In the genomic region with DNA sequence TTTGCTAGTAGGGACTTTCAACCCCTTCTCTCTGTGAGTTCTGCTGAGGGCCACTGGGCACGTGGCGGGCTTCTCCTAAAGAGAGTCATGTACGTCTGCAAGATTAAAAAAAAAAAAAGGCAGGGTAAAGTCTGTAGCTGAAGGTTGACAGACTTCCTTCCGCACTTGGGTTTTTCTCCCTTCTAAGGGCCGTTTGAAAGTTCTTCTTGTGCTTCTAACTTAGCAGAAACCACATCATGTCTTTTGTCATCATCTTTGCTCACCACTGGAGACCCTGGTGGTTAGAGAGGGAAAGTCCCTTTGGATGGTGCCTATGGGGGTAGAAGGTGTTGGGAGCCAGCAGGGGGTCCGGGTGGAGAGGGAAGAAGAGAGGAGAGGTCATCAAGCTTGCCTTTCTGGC, we compare ENCODE assay signal across 11 cellular contexts. TPM values are rescaled to one million over a fixed set of nuclear protein-coding genes. Genes with fewer than 3 reads are reported as not detected.
A peak's percentile ranks its signal among the peaks of the same experiment; 100 is the strongest.
DNase-seq lines count a peak whose midpoint lies in the region; ATAC-seq, FAIRE-seq and TF ChIP-seq lines count a peak whose summit lies in the region.
"Had no signal": no experiment of that assay in that cellular context is flagged by ENCODE, and none has a peak within 500 bp of the region (broad histone marks: within the 10 kb centered on the region; RNA-seq: fewer than 3 reads in every experiment).

No MANE protein-coding gene starts in this region.

- H3K4me1 ChIP-seq in BLaER1 (peaks cover 62% of the 10 kb centered on the region), right cardiac atrium (ENCODE audit: control insufficient read depth, insufficient read depth, low read length) (no peaks in the 10 kb centered on the region), ovary (ENCODE audit: insufficient read depth) (no peaks in the 10 kb centered on the region)
- H3K4me1 ChIP-seq: HAP-1 had no signal

- no peaks in the 10 kb centered on the region for H4K20me1 ChIP-seq in BLaER1

- H3K27me3 ChIP-seq in BLaER1 (no peaks in the 10 kb centered on the region), right cardiac atrium (ENCODE audit: control insufficient read depth, insufficient read depth) (no peaks in the 10 kb centered on the region), ovary (no peaks in the 10 kb centered on the region)

- H3K4me1 Mint-ChIP-seq in activated naive CD8-positive, alpha-beta T cell treated with anti-CD3 and anti-CD28 coated beads for 36 hours: peaks cover 76% of the 10 kb centered on the region

- H3K36me3 ChIP-seq in BLaER1 (no peaks in the 10 kb centered on the region), ovary (no peaks in the 10 kb centered on the region)
- H3K36me3 ChIP-seq: HAP-1, heart right ventricle had no signal

- peak overlapping the region; percentile 86 for H3K27ac Mint-ChIP-seq in activated naive CD8-positive, alpha-beta T cell treated with anti-CD3 and anti-CD28 coated beads for 36 hours

- intact Hi-C loops in right cardiac atrium (cut with DNase I): no loop called here
- intact Hi-C loops in ovary (cut with DNase I): no loop called here

- DNase-seq in T follicular helper cell (ENCODE audit: low read depth) (peak; percentile 48), right cardiac atrium (no peak), ovary (no peak), urothelium cell line (ENCODE audit: low spot score) (no peak)
- DNase-seq in activated naive CD8-positive, alpha-beta T cell treated with anti-CD3 and anti-CD28 coated beads for 36 hours: peak; percentile 62
- DNase-seq: amygdala, heart right ventricle had no signal

- WGBS in right cardiac atrium: 62% methylated on average over 6 of the region's 6 CpGs
- WGBS in ovary, 3 donors: 75 to 81% (median 75%) methylated on average over 6 of the region's 6 CpGs

- H3K9ac ChIP-seq in BLaER1: no peak overlapping the region

- peak; percentile 50 for ATAC-seq in GM21576 (IDR thresholded peaks at IDR 0.05; ENCODE audit: unreplicated experiment)
- ATAC-seq in right cardiac atrium: no peak
- no peak for ATAC-seq in GM18505 (IDR thresholded peaks at IDR 0.05; ENCODE audit: unreplicated experiment)

- peak overlapping the region; percentile 24 for H3K4me3 Mint-ChIP-seq in activated naive CD8-positive, alpha-beta T cell treated with anti-CD3 and anti-CD28 coated beads for 36 hours

- H3K4me2 ChIP-seq in BLaER1: peak overlapping the region; percentile 54

- H3K9me3 Mint-ChIP-seq in activated naive CD8-positive, alpha-beta T cell treated with anti-CD3 and anti-CD28 coated beads for 36 hours: no peaks in the 10 kb centered on the region

- FAIRE-seq in urothelium cell line (lab: Jason Lieb, UNC): no peak

- H3K27ac ChIP-seq in BLaER1: no peak overlapping the region
- H3K27ac ChIP-seq in right cardiac atrium (ENCODE audit: low read length): no peak overlapping the region
- no peak overlapping the region for H3K27ac ChIP-seq in ovary

- peaks cover 45% of the 10 kb centered on the region for H3K27me3 Mint-ChIP-seq in activated naive CD8-positive, alpha-beta T cell treated with anti-CD3 and anti-CD28 coated beads for 36 hours

- peaks cover 3% of the 10 kb centered on the region for H3K36me3 Mint-ChIP-seq in activated naive CD8-positive, alpha-beta T cell treated with anti-CD3 and anti-CD28 coated beads for 36 hours

- no peak for TF ChIP-seq CTCF in ovary (IDR thresholded peaks at IDR 0.05)

- H3K4me3 ChIP-seq in BLaER1 (no peak overlapping the region), right cardiac atrium (ENCODE audit: low read length) (no peak overlapping the region), ovary (no peak overlapping the region)
- H3K4me3 ChIP-seq: HAP-1, heart right ventricle had no signal

- no peak for TF ChIP-seq POLR2A in ovary (IDR thresholded peaks at IDR 0.05)
- no peak for TF ChIP-seq POLR2A in GM18505 (IDR thresholded peaks at IDR 0.05; ENCODE audit: borderline replicate concordance, extremely low read depth, insufficient read depth, insufficient read length)

- no peaks in the 10 kb centered on the region for H3K9me3 ChIP-seq in BLaER1
- H3K9me3 ChIP-seq in right cardiac atrium (ENCODE audit: control insufficient read depth, low read length): no peaks in the 10 kb centered on the region
- H3K9me3 ChIP-seq in ovary: no peaks in the 10 kb centered on the region
- H3K9me3 ChIP-seq: HAP-1, heart right ventricle had no signal

- no peak for TF ChIP-seq EP300 in ovary (IDR thresholded peaks at IDR 0.05)

RNA-seq across cellular contexts. Expression of a gene that starts 31.4 kb away (rescaled TPM):
- 10 to 100 TPM; 13.1 to 13.4 TPM for total RNA-seq in activated naive CD8-positive, alpha-beta T cell treated with anti-CD3 and anti-CD28 coated beads for 36 hours
- 1 to 10 TPM in 3 of 4 donors, under 1 TPM in 1; 0.91 to 1.5 (median 1.4) TPM for total RNA-seq in right cardiac atrium
- 0.41 TPM for polyA plus RNA-seq in right cardiac atrium
- total RNA-seq in ovary: 10 to 100 TPM in 1 of 7 donors, 1 to 10 TPM in 6; 3.5 to 10.6 (median 4.4) TPM
- 1 to 10 TPM; 2.7 to 7.2 TPM for polyA plus RNA-seq in ovary

Comparison
In these comparisons a context has a peak if more than half of its experiments do, and no peak if none do; other contexts are left out.
1. DNase-seq: peak in T follicular helper cell (single experiment) and activated naive CD8-positive, alpha-beta T cell treated with anti-CD3 and anti-CD28 coated beads for 36 hours (single experiment); none in right cardiac atrium (0 of 3), ovary (0 of 5) and urothelium cell line (single experiment).